In the genomic region with DNA sequence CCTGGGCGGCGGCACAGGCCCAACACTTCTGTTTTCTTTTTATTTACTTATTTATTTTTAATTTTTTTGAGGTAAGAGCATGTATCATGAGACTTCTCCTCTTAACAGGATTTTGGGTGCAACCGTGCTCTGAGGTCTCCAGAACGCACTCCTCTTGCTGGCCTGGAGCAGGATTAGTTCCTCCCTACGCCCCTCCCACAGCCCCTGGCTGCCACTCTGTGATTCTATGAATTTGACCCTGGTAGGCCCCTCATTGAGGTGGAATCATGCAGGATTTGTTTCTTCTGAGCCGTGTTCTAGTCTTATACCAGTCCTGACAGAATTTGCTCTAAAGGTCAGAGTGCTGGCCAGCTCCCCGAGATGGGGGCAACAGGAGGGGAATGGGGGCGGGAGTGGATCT, we compare ENCODE assay signal across 31 cellular contexts.
DNase-seq lines count a peak whose midpoint lies in the region; ATAC-seq, FAIRE-seq and TF ChIP-seq lines count a peak whose summit lies in the region.
"Had no signal": no experiment of that assay in that cellular context is flagged by ENCODE, and none has a peak within 500 bp of the region (broad histone marks: within the 10 kb centered on the region; RNA-seq: fewer than 3 reads in every experiment).

No MANE protein-coding gene starts in this region.

- no peak for FAIRE-seq in urothelium cell line (lab: Jason Lieb, UNC)
- FAIRE-seq: HepG2, kidney had no signal

- H3K27ac Mint-ChIP-seq in activated naive CD8-positive, alpha-beta T cell treated with anti-CD3 and anti-CD28 coated beads, Interleukin-2, amount 10 ng/mL, durations not matched to agents 7 days and 5 days: no peak overlapping the region
- H3K27ac Mint-ChIP-seq in activated naive CD8-positive, alpha-beta T cell treated with anti-CD3 and anti-CD28 coated beads for 36 hours: no peak overlapping the region
- H3K27ac Mint-ChIP-seq: activated CD8-positive, alpha-beta T cell treated with anti-CD3 and anti-CD28 coated beads for 36 hours; activated naive CD4-positive, alpha-beta T cell treated with anti-CD3 and anti-CD28 coated beads for 36 hours; activated T-helper 1 cell treated with anti-CD3 and anti-CD28 coated beads, Interleukin-12 subunit alpha, Interleukin-12 subunit beta, Interleukin-2, Interleukin-4 antibody, amounts not matched to agents 30 ng/mL and 10 ng/mL and 1 ng/mL, durations not matched to agents 14 hours and 24 hours and 36 hours; naive thymus-derived CD4-positive, alpha-beta T cell; stimulated activated memory B cell treated with anti-CD40 and anti-IgM and Interleukin-4, amounts not matched to agents 10 μg/mL and 1 μg/mL and 100 μg/mL, for 72 hours; T-helper 17 cell had no signal

- peaks cover 13% of the 10 kb centered on the region for H3K9me3 ChIP-seq in WERI-Rb-1 (ENCODE audit: severe bottlenecking)
- H3K9me3 ChIP-seq in transverse colon: peaks cover 4 to 10% of the 10 kb centered on the region in 2 donors

- no peaks in the 10 kb centered on the region for H3K4me1 ChIP-seq in transverse colon
- H3K4me1 ChIP-seq: breast epithelium had no signal

- H3K36me3 ChIP-seq in WERI-Rb-1 (no peaks in the 10 kb centered on the region), transverse colon (no peaks in the 10 kb centered on the region)
- H3K36me3 ChIP-seq: breast epithelium, upper lobe of left lung had no signal

- H3K36me3 Mint-ChIP-seq in activated naive CD8-positive, alpha-beta T cell treated with anti-CD3 and anti-CD28 coated beads, Interleukin-2, amount 10 ng/mL, durations not matched to agents 7 days and 5 days: no peaks in the 10 kb centered on the region
- no peaks in the 10 kb centered on the region for H3K36me3 Mint-ChIP-seq in activated naive CD8-positive, alpha-beta T cell treated with anti-CD3 and anti-CD28 coated beads for 36 hours

- peak; percentile 1 for DNase-seq in activated naive CD8-positive, alpha-beta T cell treated with anti-CD3 and anti-CD28 coated beads, Interleukin-2, amount 10 ng/mL, durations not matched to agents 7 days and 5 days
- DNase-seq in activated naive CD8-positive, alpha-beta T cell treated with anti-CD3 and anti-CD28 coated beads for 36 hours: no peak
- DNase-seq in WERI-Rb-1 (peak; percentile 14), mesenteric fat pad (ENCODE audit: low spot score) (peak; percentile 49), transverse colon (peak; percentile 1), urothelium cell line (ENCODE audit: low spot score) (no peak)
- DNase-seq in activated CD4-positive, alpha-beta T cell treated with anti-CD3 and anti-CD28 coated beads, Interleukin-2, amount 50 U/mL, for 1 hour: no peak
- DNase-seq: activated CD4-positive, alpha-beta T cell treated with anti-CD3 and anti-CD28 coated beads for 1 hour; activated CD8-positive, alpha-beta memory T cell treated with anti-CD3 and anti-CD28 coated beads, Interleukin-2, amount 50 U/mL, for 48 hours; activated CD8-positive, alpha-beta T cell treated with anti-CD3 and anti-CD28 coated beads for 36 hours; activated naive CD4-positive, alpha-beta T cell treated with anti-CD3 and anti-CD28 coated beads for 36 hours; amniotic stem cell; DMS79 treated with DMSO at 0.1 percent for 48 hours; effector CD8-positive, alpha-beta T cell; GF-D8; Kasumi-1; naive thymus-derived CD4-positive, alpha-beta T cell; NCI-H1417; NCI-H2029 treated with DMSO at 0.1 percent for 48 hours; NCI-H226; substantia nigra; T-helper 17 cell had no signal

- peaks cover 6% of the 10 kb centered on the region for H3K9me3 Mint-ChIP-seq in activated naive CD8-positive, alpha-beta T cell treated with anti-CD3 and anti-CD28 coated beads, Interleukin-2, amount 10 ng/mL, durations not matched to agents 7 days and 5 days
- peaks cover 5% of the 10 kb centered on the region for H3K9me3 Mint-ChIP-seq in activated naive CD8-positive, alpha-beta T cell treated with anti-CD3 and anti-CD28 coated beads for 36 hours

- TF ChIP-seq EP300 in transverse colon (IDR thresholded peaks at IDR 0.05; ENCODE audit: low read depth): no peak

- intact Hi-C loops in transverse colon (cut with DNase I; ENCODE audit: low total_unique reads): no loop called here

- H3K27me3 ChIP-seq in WERI-Rb-1 (ENCODE audit: insufficient read depth, low read depth, severe bottlenecking) (no peaks in the 10 kb centered on the region), transverse colon (no peaks in the 10 kb centered on the region)
- H3K27me3 ChIP-seq: breast epithelium, upper lobe of left lung had no signal

- no peak overlapping the region for H3K4me3 Mint-ChIP-seq in activated naive CD8-positive, alpha-beta T cell treated with anti-CD3 and anti-CD28 coated beads, Interleukin-2, amount 10 ng/mL, durations not matched to agents 7 days and 5 days
- no peak overlapping the region for H3K4me3 Mint-ChIP-seq in activated naive CD8-positive, alpha-beta T cell treated with anti-CD3 and anti-CD28 coated beads for 36 hours
- H3K4me3 Mint-ChIP-seq: activated CD8-positive, alpha-beta T cell treated with anti-CD3 and anti-CD28 coated beads for 36 hours; activated naive CD4-positive, alpha-beta T cell treated with anti-CD3 and anti-CD28 coated beads for 36 hours; activated T-helper 1 cell treated with anti-CD3 and anti-CD28 coated beads, Interleukin-12 subunit alpha, Interleukin-12 subunit beta, Interleukin-2, Interleukin-4 antibody, amounts not matched to agents 30 ng/mL and 10 ng/mL and 1 ng/mL, durations not matched to agents 14 hours and 24 hours and 36 hours; naive thymus-derived CD4-positive, alpha-beta T cell; stimulated activated memory B cell treated with anti-CD40 and anti-IgM and Interleukin-4, amounts not matched to agents 10 μg/mL and 1 μg/mL and 100 μg/mL, for 72 hours; T-helper 17 cell had no signal

- WGBS in transverse colon (ENCODE audit: low coverage in 1 of 2), 2 donors: 79 to 93% methylated on average over 2 to 8 of the region's 8 CpGs

- no peak for TF ChIP-seq CTCF in WERI-Rb-1 (IDR thresholded peaks at IDR 0.05; ENCODE audit: low read depth, low read length)
- TF ChIP-seq CTCF in transverse colon (IDR thresholded peaks at IDR 0.05): no peak

- no peaks in the 10 kb centered on the region for H3K4me1 Mint-ChIP-seq in activated naive CD8-positive, alpha-beta T cell treated with anti-CD3 and anti-CD28 coated beads, Interleukin-2, amount 10 ng/mL, durations not matched to agents 7 days and 5 days
- no peaks in the 10 kb centered on the region for H3K4me1 Mint-ChIP-seq in activated naive CD8-positive, alpha-beta T cell treated with anti-CD3 and anti-CD28 coated beads for 36 hours
- H3K4me1 Mint-ChIP-seq: naive thymus-derived CD4-positive, alpha-beta T cell; stimulated activated memory B cell treated with anti-CD40 and anti-IgM and Interleukin-4, amounts not matched to agents 10 μg/mL and 1 μg/mL and 100 μg/mL, for 72 hours had no signal

- POLR2A ChIA-PET in activated naive CD8-positive, alpha-beta T cell treated with anti-CD3 and anti-CD28 coated beads, Interleukin-2, amount 10 ng/mL, durations not matched to agents 7 days and 5 days (lab: Charles Lee): no interaction called here

- H3K27ac ChIP-seq in WERI-Rb-1: no peak overlapping the region
- H3K27ac ChIP-seq in transverse colon: no peak overlapping the region
- H3K27ac ChIP-seq: breast epithelium, epithelial cell of prostate, SK-N-MC had no signal

- H3K27me3 Mint-ChIP-seq in activated naive CD8-positive, alpha-beta T cell treated with anti-CD3 and anti-CD28 coated beads, Interleukin-2, amount 10 ng/mL, durations not matched to agents 7 days and 5 days: peaks cover 23% of the 10 kb centered on the region
- H3K27me3 Mint-ChIP-seq in activated naive CD8-positive, alpha-beta T cell treated with anti-CD3 and anti-CD28 coated beads for 36 hours: peaks cover 20% of the 10 kb centered on the region

- ATAC-seq in activated naive CD8-positive, alpha-beta T cell treated with anti-CD3 and anti-CD28 coated beads, Interleukin-2, amount 10 ng/mL, durations not matched to agents 7 days and 5 days (ENCODE audit: low read depth): no peak
- ATAC-seq in GM18907 (IDR thresholded peaks at IDR 0.05; ENCODE audit: unreplicated experiment): no peak
- ATAC-seq: activated CD8-positive, alpha-beta T cell treated with anti-CD3 and anti-CD28 coated beads for 36 hours; naive thymus-derived CD4-positive, alpha-beta T cell; T-helper 17 cell had no signal

- no peak for TF ChIP-seq POLR2A in transverse colon (IDR thresholded peaks at IDR 0.05)

- in situ Hi-C loops in transverse colon (cut with MboI; ENCODE audit: low pct_ligation_motif_present in 1 of 4, low pct_unique_long_range_greater_than_20kb in 1 of 4, low sequenced_read_pairs in 3 of 4): no loop called here

- no peak overlapping the region for H3K4me3 ChIP-seq in WERI-Rb-1 (ENCODE audit: low read depth, low read length)
- no peak overlapping the region for H3K4me3 ChIP-seq in transverse colon
- H3K4me3 ChIP-seq: breast epithelium, SK-N-MC, upper lobe of left lung had no signal

Comparison
In these comparisons a context has a peak if more than half of its experiments do, and no peak if none do; other contexts are left out.
1. DNase-seq: peak in activated naive CD8-positive, alpha-beta T cell treated with anti-CD3 and anti-CD28 coated beads, Interleukin-2, amount 10 ng/mL, durations not matched to agents 7 days and 5 days (single experiment), WERI-Rb-1 (single experiment), mesenteric fat pad (single experiment) and transverse colon (single experiment); none in activated naive CD8-positive, alpha-beta T cell treated with anti-CD3 and anti-CD28 coated beads for 36 hours (single experiment), urothelium cell line (single experiment) and activated CD4-positive, alpha-beta T cell treated with anti-CD3 and anti-CD28 coated beads, Interleukin-2, amount 50 U/mL, for 1 hour (single experiment).